ENCODE assay signal across 2 cellular contexts in genomic region chr10:69065406-69066361, GRCh38.
A peak's percentile ranks its signal among the peaks of the same experiment; 100 is the strongest.
TF ChIP-seq lines count a peak whose summit lies in the region.

No MANE protein-coding gene starts in this region.

TF ChIP-seq in IMR-90, 13 proteins besides CTCF, POLR2A, EP300 and RAD21:
- TF ChIP-seq SMC3 (IDR thresholded peaks at IDR 0.05; ENCODE audit: low read depth, low read length): no peak
- TF ChIP-seq FOS (IDR thresholded peaks at IDR 0.05; ENCODE audit: low read depth, low read length): peak; percentile 5; the same call in 1 of the 2 replicates
TF ChIP-seq in IMR-90: peak in this region for 1.

TF ChIP-seq in GM12878, 131 proteins besides CTCF, POLR2A, EP300 and RAD21 (continues in another document):
- TF ChIP-seq SUZ12 (IDR thresholded peaks at IDR 0.05; ENCODE audit: unreplicated experiment) (no peak), ATF2 (IDR thresholded peaks at IDR 0.05; ENCODE audit: low read length) (peak; percentile 85), PML (IDR thresholded peaks at IDR 0.05; ENCODE audit: low read length) (0 out of 2 replicates have a peak, but pooled peaks have one; percentile 42), TCF12 (IDR thresholded peaks at IDR 0.05; ENCODE audit: low read depth, low read length) (no peak; the same call in 1 of the 2 replicates), IRF4 (IDR thresholded peaks at IDR 0.05; ENCODE audit: low read depth, low read length) (0 out of 2 replicates have a peak, but pooled peaks have one; percentile 43), JUNB (IDR thresholded peaks at IDR 0.05) (peak; percentile 75), POU2F2 (IDR thresholded peaks at IDR 0.05; ENCODE audit: borderline replicate concordance, low read depth, low read length) (peak; percentile 15; the same call in 1 of the 3 replicates), DPF2 (IDR thresholded peaks at IDR 0.05) (peak; percentile 89), SMC3 (IDR thresholded peaks at IDR 0.05; ENCODE audit: borderline replicate concordance, low read length) (peak; percentile 14; the same call in 1 of the 2 replicates), JUND (IDR thresholded peaks at IDR 0.05; ENCODE audit: low read depth, low read length) (peak; percentile 52; the same call in 1 of the 2 replicates), TCF3 (IDR thresholded peaks at IDR 0.05; ENCODE audit: borderline replicate concordance, insufficient read depth, low read depth, low read length) (0 out of 2 replicates have a peak, but pooled peaks have one; percentile 39), IKZF1 (conservative IDR thresholded peaks at IDR 0.05) (peak; percentile 99), TAF1 (IDR thresholded peaks at IDR 0.05; ENCODE audit: borderline replicate concordance, low read depth, low read length) (peak; percentile 47; the same call in 1 of the 2 replicates), SMARCA5 (IDR thresholded peaks at IDR 0.05) (peak; percentile 47; the same call in 1 of the 2 replicates), CEBPB (IDR thresholded peaks at IDR 0.05; ENCODE audit: borderline replicate concordance in 1 of 2, low read depth in 2 of 2, low read length in 2 of 2) (peak in 1 of 2 experiments; percentile 53; a peak in 1 of 4 replicates), SKIL (IDR thresholded peaks at IDR 0.05; ENCODE audit: low read depth, poor library complexity, severe bottlenecking) (peak; percentile 80), NBN (IDR thresholded peaks at IDR 0.05) (peak; percentile 49; the same call in 1 of the 2 replicates), CREB1 (IDR thresholded peaks at IDR 0.05; ENCODE audit: low read depth) (peak; percentile 31; the same call in 1 of the 2 replicates), YY1 (IDR thresholded peaks at IDR 0.05; ENCODE audit: low read depth, low read length) (peak; percentile 74), NR2C1 (IDR thresholded peaks at IDR 0.05) (no peak), RELB (IDR thresholded peaks at IDR 0.05; ENCODE audit: low read depth) (peak; percentile 96), KLF5 (IDR thresholded peaks at IDR 0.05; ENCODE audit: partially characterized antibody) (no peak), BCL3 (IDR thresholded peaks at IDR 0.05; ENCODE audit: borderline replicate concordance, insufficient read depth, low read depth, low read length, poor library complexity, severe bottlenecking) (peak; percentile 75), RB1 (IDR thresholded peaks at IDR 0.05; ENCODE audit: borderline replicate concordance) (0 out of 2 replicates have a peak, but pooled peaks have one; percentile 16), ZNF217 (IDR thresholded peaks at IDR 0.05) (0 out of 2 replicates have a peak, but pooled peaks have one; percentile 17), HSF1 (IDR thresholded peaks at IDR 0.05; ENCODE audit: low read depth, low read length) (no peak), NFIC (IDR thresholded peaks at IDR 0.05; ENCODE audit: low read depth, low read length) (peak; percentile 93), TBL1XR1 (IDR thresholded peaks at IDR 0.05; ENCODE audit: low read depth, low read length) (peak; percentile 85), EGR1 (IDR thresholded peaks at IDR 0.05; ENCODE audit: borderline replicate concordance in 1 of 2, low read depth in 2 of 2, low read length in 2 of 2) (peak in 1 of 2 experiments; percentile 71; a peak in 1 of 3 replicates), FOXM1 (IDR thresholded peaks at IDR 0.05; ENCODE audit: low read depth, low read length) (peak; percentile 69), YBX1 (IDR thresholded peaks at IDR 0.05) (0 out of 2 replicates have a peak, but pooled peaks have one; percentile 30), MEF2A (IDR thresholded peaks at IDR 0.05; ENCODE audit: insufficient read depth, low read depth, low read length) (peak; percentile 53; the same call in 1 of the 2 replicates), IKZF2 (IDR thresholded peaks at IDR 0.05) (peak; percentile 99), MLLT1 (IDR thresholded peaks at IDR 0.05) (0 out of 2 replicates have a peak, but pooled peaks have one; percentile 40), NKRF (conservative IDR thresholded peaks at IDR 0.05) (no peak), RELA (IDR thresholded peaks at IDR 0.05; ENCODE audit: borderline replicate concordance, partially characterized antibody) (peak; percentile 82), BACH1 (IDR thresholded peaks at IDR 0.05; ENCODE audit: borderline replicate concordance) (no peak), ZNF24 (IDR thresholded peaks at IDR 0.05) (no peak), BHLHE40 (IDR thresholded peaks at IDR 0.05; ENCODE audit: borderline replicate concordance in 1 of 2, low read depth in 2 of 2, low read length in 1 of 2) (peak; percentile 30 to 43; a peak in 2 of 4 replicates), PAX5 (IDR thresholded peaks at IDR 0.05; ENCODE audit: borderline replicate concordance, low read depth, low read length) (peak; percentile 45; the same call in 1 of the 2 replicates), EED (IDR thresholded peaks at IDR 0.05; ENCODE audit: low read depth) (peak; percentile 99), RUNX3 (IDR thresholded peaks at IDR 0.05; ENCODE audit: low read length) (peak; percentile 80), ETV6 (conservative IDR thresholded peaks at IDR 0.05 in 1 of 2, IDR thresholded peaks at IDR 0.05 in 1 of 2; ENCODE audit: borderline replicate concordance in 1 of 2, low read depth in 1 of 2) (peak in 1 of 2 experiments; percentile 59; a peak in 2 of 4 replicates), NR2C2 (IDR thresholded peaks at IDR 0.05; ENCODE audit: borderline replicate concordance, control insufficient read depth, insufficient read length, low read depth) (no peak), CBX5 (IDR thresholded peaks at IDR 0.05; ENCODE audit: low read depth) (no peak), STAT3 (IDR thresholded peaks at IDR 0.05; ENCODE audit: low read depth, low read length) (peak; percentile 91; the same call in 1 of the 2 replicates), SP1 (IDR thresholded peaks at IDR 0.05; ENCODE audit: low read depth, low read length) (peak; percentile 44), SPI1 (IDR thresholded peaks at IDR 0.05; ENCODE audit: borderline replicate concordance, insufficient read depth, low read depth, low read length) (peak; percentile 87), ZBED1 (IDR thresholded peaks at IDR 0.05; ENCODE audit: borderline replicate concordance) (peak; percentile 28; the same call in 1 of the 2 replicates), MEF2B (IDR thresholded peaks at IDR 0.05; ENCODE audit: partially characterized antibody, poor library complexity, severe bottlenecking) (peak; percentile 96), ATF7 (IDR thresholded peaks at IDR 0.05; ENCODE audit: low read depth) (peak; percentile 69)
